ENCODE assay signal across 8 cellular contexts in the genomic region with DNA sequence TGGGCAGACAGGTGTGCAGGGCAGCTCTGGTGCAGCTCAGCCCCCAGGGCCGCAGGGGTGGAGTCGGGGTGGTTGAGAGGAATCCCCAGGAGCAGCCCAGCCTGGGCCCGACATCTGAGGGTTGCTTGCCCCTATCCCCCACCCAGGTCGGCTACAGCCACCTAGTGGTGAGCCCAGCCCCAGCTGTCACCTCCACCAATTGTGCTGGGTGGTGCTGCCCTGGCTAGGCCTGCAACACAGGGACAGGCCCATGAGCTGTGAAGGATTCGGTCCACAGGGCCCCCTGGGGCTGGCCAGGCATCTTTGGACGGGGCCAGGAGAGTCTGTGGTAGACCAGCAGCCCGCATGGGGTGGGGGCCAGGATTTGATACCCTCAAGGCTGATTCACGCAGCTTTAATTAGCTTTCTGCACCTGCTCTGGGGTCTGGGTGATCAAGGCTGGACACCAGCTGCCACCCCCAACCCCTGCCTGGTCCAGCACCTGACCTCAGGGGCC. TPM values are rescaled to one million over a fixed set of nuclear protein-coding genes. Genes with fewer than 3 reads are reported as not detected.
A peak's percentile ranks its signal among the peaks of the same experiment; 100 is the strongest.
DNase-seq lines count a peak whose midpoint lies in the region; TF ChIP-seq lines count a peak whose summit lies in the region.

No MANE protein-coding gene starts in this region.

- DNase-seq in SKM-1 treated with dmso at 0.1 percent for 144 hours (lab: John Stamatoyannopoulos, UW; ENCODE audit: unreplicated experiment) (peak; percentile 66), SKM-1 (lab: John Stamatoyannopoulos, UW; ENCODE audit: unreplicated experiment) (no peak), KBM-7 (peak; percentile 63), T-helper 9 cell (peak; percentile 25), lung microvascular endothelial cell (ENCODE audit: low read depth in 2 of 2) (peak; percentile 30 to 64), tibial artery (no peak), vagina (ENCODE audit: extremely low spot score in 2 of 2) (no peak)
- peak; percentile 46 for DNase-seq in central memory CD4-positive, alpha-beta T cell

- intact Hi-C loops in tibial artery (cut with DNase I; ENCODE audit: low total_unique reads): no loop called here
- intact Hi-C loops in vagina (cut with DNase I): no loop called here

- H3K27me3 ChIP-seq in tibial artery: peaks cover 0 to 17% of the 10 kb centered on the region in 2 donors
- no peaks in the 10 kb centered on the region for H3K27me3 ChIP-seq in vagina

- H3K27ac ChIP-seq in tibial artery: no peak overlapping the region
- no peak overlapping the region for H3K27ac ChIP-seq in vagina

- H3K36me3 ChIP-seq in tibial artery: peaks cover 0 to 3% (median 0%) of the 10 kb centered on the region in 3 donors
- no peaks in the 10 kb centered on the region for H3K36me3 ChIP-seq in vagina

- H3K9me3 ChIP-seq in tibial artery: no peaks in the 10 kb centered on the region
- no peaks in the 10 kb centered on the region for H3K9me3 ChIP-seq in vagina

- TF ChIP-seq POLR2A in vagina (IDR thresholded peaks at IDR 0.05): no peak

- TF ChIP-seq CTCF in tibial artery (IDR thresholded peaks at IDR 0.05): peak; percentile 48 to 51
- TF ChIP-seq CTCF in vagina (IDR thresholded peaks at IDR 0.05): no peak

- in situ Hi-C loops in KBM-7 (cut with MboI; ENCODE audit: low pct_unique_long_range_greater_than_20kb, low sequenced_read_pairs): no loop called here

- peaks cover 3 to 36% (median 17%) of the 10 kb centered on the region in 4 donors for H3K4me1 ChIP-seq in tibial artery
- H3K4me1 ChIP-seq in vagina: peaks cover 38% of the 10 kb centered on the region

- H3K4me3 ChIP-seq in tibial artery (no peak overlapping the region), vagina (no peak overlapping the region)

RNA-seq across cellular contexts. Expression of a gene that starts 29.5 kb away (rescaled TPM):
- 0.65 and 0.79 TPM in 2 replicates for total RNA-seq in lung microvascular endothelial cell
- total RNA-seq in vagina: 4.2 TPM

Comparison
In these comparisons a context has a peak if more than half of its experiments do, and no peak if none do; other contexts are left out.
1. DNase-seq: peak in SKM-1 treated with dmso at 0.1 percent for 144 hours (single experiment), KBM-7 (single experiment), T-helper 9 cell (single experiment), central memory CD4-positive, alpha-beta T cell (single experiment) and lung microvascular endothelial cell (2 of 2); none in SKM-1 (single experiment), tibial artery (0 of 2) and vagina (0 of 2).
2. CTCF ChIP-seq: peak in tibial artery (2 of 2); none in vagina (0 of 3).